In genomic region chr1:182388392-182389134, GRCh38 we compare ENCODE assay signal across 9 cellular contexts. TPM values are rescaled to one million over a fixed set of nuclear protein-coding genes. Genes with fewer than 3 reads are reported as not detected.
DNase-seq lines count a peak whose midpoint lies in the region; ATAC-seq and TF ChIP-seq lines count a peak whose summit lies in the region.
"Had no signal": no experiment of that assay in that cellular context is flagged by ENCODE, and none has a peak within 500 bp of the region (broad histone marks: within the 10 kb centered on the region; RNA-seq: fewer than 3 reads in every experiment).

No MANE protein-coding gene starts in this region.

- H3K27me3 Mint-ChIP-seq in neural progenitor cell (ENCODE audit: insufficient read depth, low read depth), result peaks cover 3% of the 10 kb centered on the region

- peak overlapping the region; percentile 34 for H3K9ac ChIP-seq in neural progenitor cell

- H4K20me1 ChIP-seq in neural progenitor cell (ENCODE audit: low read depth), result peaks cover 80% of the 10 kb centered on the region

- H3K4me2 ChIP-seq in neural progenitor cell, result peak overlapping the region; percentile 97

- intact Hi-C loops in esophagus muscularis mucosa (cut with DNase I), result no loop called here

- no peak overlapping the region for H2AFZ ChIP-seq in neural progenitor cell (replicated peaks)

- H3K27me3 ChIP-seq in esophagus muscularis mucosa (peaks cover 0 to 4% (median 0%) of the 10 kb centered on the region in 4 donors), neural progenitor cell (no peaks in the 10 kb centered on the region)

- H3K9me3 ChIP-seq in KOPT-K1 (ENCODE audit: insufficient read depth, low read length, poor library complexity, severe bottlenecking), result no peaks in the 10 kb centered on the region
- no peaks in the 10 kb centered on the region for H3K9me3 ChIP-seq in esophagus muscularis mucosa
- no peaks in the 10 kb centered on the region for H3K9me3 ChIP-seq in neural progenitor cell (ENCODE audit: low read depth)

- no peaks in the 10 kb centered on the region for H3K9me3 Mint-ChIP-seq in neural progenitor cell

- H3K27ac ChIP-seq in KOPT-K1 (ENCODE audit: low read depth, low read length, poor library complexity, severe bottlenecking) (peak overlapping the region; percentile 90), esophagus muscularis mucosa (replicated peaks in 1 of 4) (peak overlapping the region; percentile 97 to 99 (median 98)), neural progenitor cell (peak overlapping the region; percentile 42)

- peaks cover 51 to 68% (median 64%) of the 10 kb centered on the region in 4 donors for H3K4me1 ChIP-seq in esophagus muscularis mucosa
- peaks cover 32% of the 10 kb centered on the region for H3K4me1 ChIP-seq in neural progenitor cell

- ATAC-seq in GM21526 (IDR thresholded peaks at IDR 0.05; ENCODE audit: low FRiP score, unreplicated experiment), result no peak
- ATAC-seq: HCT116 had no signal

- H3K4me3 ChIP-seq in AG10803 (ENCODE audit: low read length), result peak overlapping the region; percentile 86
- peak overlapping the region; percentile 83 to 96 (median 96) for H3K4me3 ChIP-seq in esophagus muscularis mucosa
- peak overlapping the region; percentile 100 for H3K4me3 ChIP-seq in neural progenitor cell

- WGBS in esophagus muscularis mucosa, result 82% methylated on average over 5 of the region's 5 CpGs

- H3K36me3 Mint-ChIP-seq in neural progenitor cell, result peaks cover 60% of the 10 kb centered on the region

- H3K4me3 Mint-ChIP-seq in neural progenitor cell, result peak overlapping the region; percentile 100

- H3K4me1 Mint-ChIP-seq in neural progenitor cell, result peaks cover 34% of the 10 kb centered on the region

- DNase-seq in AG10803 (ENCODE audit: low read depth), result no peak
- DNase-seq in esophagus muscularis mucosa (ENCODE audit: extremely low spot score), result no peak
- DNase-seq in neural progenitor cell (ENCODE audit: low spot score), result peak; percentile 54
- no peak for DNase-seq in germinal center (ENCODE audit: low spot score)
- DNase-seq in NCI-H187 (lab: John Stamatoyannopoulos, UW), result no peak
- DNase-seq in SHP77 treated with DMSO at 0.1 percent for 48 hours (lab: John Stamatoyannopoulos, UW), result no peak

- H3F3A ChIP-seq in neural progenitor cell (ENCODE audit: low read depth), result peaks cover 79% of the 10 kb centered on the region

- no peak for TF ChIP-seq EP300 in esophagus muscularis mucosa (IDR thresholded peaks at IDR 0.05)

- H3K36me3 ChIP-seq in KOPT-K1 (ENCODE audit: insufficient read depth, low read length), result peaks cover 71% of the 10 kb centered on the region
- H3K36me3 ChIP-seq in esophagus muscularis mucosa, result peaks cover 57 to 70% (median 64%) of the 10 kb centered on the region in 4 donors
- peaks cover 38% of the 10 kb centered on the region for H3K36me3 ChIP-seq in neural progenitor cell

- peak overlapping the region; percentile 44 for H3K27ac Mint-ChIP-seq in neural progenitor cell

- TF ChIP-seq POLR2A in esophagus muscularis mucosa (IDR thresholded peaks at IDR 0.05; ENCODE audit: low read depth), result peak; percentile 2

- H3K79me2 ChIP-seq in neural progenitor cell (ENCODE audit: low read depth), result peaks cover 95% of the 10 kb centered on the region

- TF ChIP-seq CTCF in AG10803 (conservative IDR thresholded peaks at IDR 0.05; ENCODE audit: low read length), result no peak
- no peak for TF ChIP-seq CTCF in esophagus muscularis mucosa (IDR thresholded peaks at IDR 0.05)
- TF ChIP-seq CTCF in neural progenitor cell (IDR thresholded peaks at IDR 0.05), result no peak

RNA-seq across cellular contexts. Expression of gene GLUL, which starts 3.0 kb away (rescaled TPM):
- total RNA-seq in esophagus muscularis mucosa (1,000 to 10,000 TPM; 2,071 to 4,011 (median 3,051) TPM), neural progenitor cell (ENCODE audit: low replicate concordance) (428 and 695 TPM in 2 replicates)

RNA-seq across cellular contexts. Expression of gene TEDDM1, which starts 11.9 kb away (rescaled TPM):
- not detected for total RNA-seq in esophagus muscularis mucosa
- total RNA-seq in neural progenitor cell (ENCODE audit: low replicate concordance), result not detected in 2 replicates

Comparison
In these comparisons a context has a peak if more than half of its experiments do, and no peak if none do; other contexts are left out.
1. H3K27ac ChIP-seq: peak in every context shown above with its lines; median percentile 98 in esophagus muscularis mucosa; 90 in KOPT-K1; 42 in neural progenitor cell.